ENCODE assay signal across 2 cellular contexts in the genomic region with DNA sequence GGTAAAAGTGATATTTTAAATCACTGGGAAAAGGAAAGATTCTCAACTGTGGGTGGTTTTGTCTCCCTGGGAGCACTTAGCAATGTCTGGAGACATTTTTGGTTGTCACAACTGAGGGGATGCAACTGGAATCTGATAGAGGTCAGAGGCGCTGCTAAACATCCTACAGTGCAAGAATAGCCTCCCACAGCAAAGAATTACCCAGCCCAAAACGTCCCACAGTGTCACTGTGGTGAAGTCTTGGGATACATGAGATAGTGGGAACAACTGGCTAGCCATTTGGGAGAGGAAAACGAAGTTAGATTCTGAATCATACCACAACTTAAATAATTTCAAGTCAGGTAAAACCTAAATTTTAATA.
TF ChIP-seq lines count a peak whose summit lies in the region.

No MANE protein-coding gene starts in this region.

TF ChIP-seq in K562, 482 proteins besides CTCF, POLR2A, EP300 and RAD21:
- no peak for TF ChIP-seq SRSF7 (optimal IDR thresholded peaks at IDR 0.05; ENCODE audit: low read depth, low read length)
- TF ChIP-seq RB1 (IDR thresholded peaks at IDR 0.05; ENCODE audit: low read depth): 0 out of 2 replicates have a peak, but pooled peaks have one; percentile 17
- TF ChIP-seq SMAD4 (CRISPR knock-in tag; conservative IDR thresholded peaks at IDR 0.05): no peak
- TF ChIP-seq BRF1 (IDR thresholded peaks at IDR 0.05; ENCODE audit: borderline replicate concordance, extremely low read depth, insufficient read length): no peak
- TF ChIP-seq ZSCAN29 (IDR thresholded peaks at IDR 0.05): no peak

TF ChIP-seq in HEK293T, 16 proteins besides CTCF, POLR2A, EP300 and RAD21:
- TF ChIP-seq ZNF384 (IDR thresholded peaks at IDR 0.05) (no peak), ARNT (IDR thresholded peaks at IDR 0.05) (no peak), FOXK2 (IDR thresholded peaks at IDR 0.05) (no peak), L3MBTL2 (conservative IDR thresholded peaks at IDR 0.05) (no peak), NFRKB (IDR thresholded peaks at IDR 0.05) (no peak), ELF4 (IDR thresholded peaks at IDR 0.05) (no peak), SUZ12 (IDR thresholded peaks at IDR 0.05) (no peak), FOXA1 (IDR thresholded peaks at IDR 0.05) (no peak), FOXM1 (IDR thresholded peaks at IDR 0.05; ENCODE audit: borderline replicate concordance) (no peak), SP1 (IDR thresholded peaks at IDR 0.05) (no peak), LEF1 (IDR thresholded peaks at IDR 0.05; ENCODE audit: borderline replicate concordance) (no peak), CTBP1 (IDR thresholded peaks at IDR 0.05; ENCODE audit: borderline replicate concordance) (no peak), TARDBP (IDR thresholded peaks at IDR 0.05) (no peak), BHLHE40 (IDR thresholded peaks at IDR 0.05; ENCODE audit: borderline replicate concordance) (no peak), HDGF (IDR thresholded peaks at IDR 0.05; ENCODE audit: borderline replicate concordance) (no peak), PKNOX1 (IDR thresholded peaks at IDR 0.05) (no peak)
TF ChIP-seq in HEK293T: peak in this region for 0.
